8 cellular contexts compared by ENCODE assay signal in genomic region chr11:554824-555499, GRCh38. TPM values are rescaled to one million over a fixed set of nuclear protein-coding genes. Genes with fewer than 3 reads are reported as not detected.
A peak's percentile ranks its signal among the peaks of the same experiment; 100 is the strongest.
DNase-seq lines count a peak whose midpoint lies in the region; ATAC-seq, FAIRE-seq and TF ChIP-seq lines count a peak whose summit lies in the region.

No MANE protein-coding gene starts in this region.

- H3K4me1 Mint-ChIP-seq in CD4-positive, alpha-beta memory T cell = peaks cover 3 to 12% (median 4%) of the 10 kb centered on the region in 4 donors
- H3K4me1 Mint-ChIP-seq in WTC11 = peaks cover 11% of the 10 kb centered on the region

- DNase-seq in CD4-positive, alpha-beta memory T cell = peak; percentile 72 to 77 (median 74)
- DNase-seq in H54 (ENCODE audit: insufficient read length, low spot score) = peak; percentile 92
- peak; percentile 92 to 93 for DNase-seq in NCI-H2081 (lab: John Stamatoyannopoulos, UW)
- peak; percentile 85 for DNase-seq in WTC11 (ENCODE audit: low spot score)
- peak; percentile 44 for DNase-seq in bronchial epithelial cell (ENCODE audit: low read depth)
- no peak for DNase-seq in left lobe of liver (ENCODE audit: low spot score)
- peak in 2 of 3 donors; percentile 45 to 73 for DNase-seq in stimulated activated CD4-positive, alpha-beta T cell treated with anti-CD3 and anti-CD28 coated beads, TNF-alpha, amount 100 ng/mL, for 48 hours (ENCODE audit: low read depth in 3 of 3)
- no peak for DNase-seq in lower leg skin (ENCODE audit: low spot score in 2 of 2)

- peak overlapping the region in 1 of 2 donors; percentile 43 for H3K4me3 ChIP-seq in CD4-positive, alpha-beta memory T cell (ENCODE audit: low read length in 2 of 2)
- H3K4me3 ChIP-seq in bronchial epithelial cell (ENCODE audit: low read depth, low read length) (peak overlapping the region; percentile 32), lower leg skin (ENCODE audit: low read depth, poor library complexity, severe bottlenecking) (no peak overlapping the region)

- POLR2A ChIA-PET in CD4-positive, alpha-beta memory T cell (lab: Charles Lee; ENCODE audit: partially characterized antibody) = interaction anchor here (0.6 to 5.8 kb wide), 20 partner anchors 10 to 264 kb away, joined by 3 to 62 read pairs (median 4); partner anchors contain the start of genes DEAF1, HRAS, IRF7 and LRRC56
- POLR2A ChIA-PET in WTC11 (lab: Charles Lee) = interaction anchor here (0.6 to 1.9 kb wide), 2 partner anchors 19 to 21 kb away, joined by 3 to 5 read pairs; partner anchors contain the start of gene HRAS

- no peaks in the 10 kb centered on the region for H3K9me3 ChIP-seq in CD4-positive, alpha-beta memory T cell (ENCODE audit: control insufficient read depth in 1 of 2, low read length in 2 of 2)

- no peak for TF ChIP-seq POLR2A in H54 (IDR thresholded peaks at IDR 0.05; ENCODE audit: low read depth, low read length)
- no peak for TF ChIP-seq POLR2A in lower leg skin (IDR thresholded peaks at IDR 0.05)

- no peaks in the 10 kb centered on the region for H3K27me3 ChIP-seq in CD4-positive, alpha-beta memory T cell (ENCODE audit: insufficient read depth, low read length)
- peaks cover 2% of the 10 kb centered on the region for H3K27me3 ChIP-seq in bronchial epithelial cell (ENCODE audit: control insufficient read depth, insufficient read depth, low read length)

- H3K36me3 Mint-ChIP-seq in CD4-positive, alpha-beta memory T cell = no peaks in the 10 kb centered on the region
- no peaks in the 10 kb centered on the region for H3K36me3 Mint-ChIP-seq in WTC11

- CTCF ChIA-PET in CD4-positive, alpha-beta memory T cell (lab: Charles Lee; ENCODE audit: partially characterized antibody) = interaction anchor here (0.7 to 3.4 kb wide), 27 partner anchors 9 to 211 kb away, joined by 3 to 41 read pairs (median 4); partner anchors contain the start of genes DEAF1, EPS8L2, PHRF1 and TALDO1
- CTCF ChIA-PET in WTC11 (lab: Charles Lee) = interaction anchor here (0.6 to 3.4 kb wide), 36 partner anchors 9 to 391 kb away, joined by 3 to 32 read pairs (median 4); partner anchors contain the start of genes DEAF1, LRRC56, PHRF1 and PIDD1

- intact Hi-C loops in CD4-positive, alpha-beta memory T cell (cut with micrococcal nuclease) = loop anchor here (1.0 to 5.0 kb wide), 5 partner anchors 18 to 242 kb away; partner anchors contain the start of genes LRRC56 and SLC25A22
- intact Hi-C loops in lower leg skin (cut with DNase I; ENCODE audit: low total_unique reads) = loop anchor here (2.0 kb wide), 1 partner anchor 170 kb away; no protein-coding TSS in a partner anchor

- H3K36me3 ChIP-seq in CD4-positive, alpha-beta memory T cell (ENCODE audit: insufficient read depth, low read length) = no peaks in the 10 kb centered on the region
- no peaks in the 10 kb centered on the region for H3K36me3 ChIP-seq in bronchial epithelial cell (ENCODE audit: control insufficient read depth, insufficient read depth, low read length)

- peak overlapping the region; percentile 21 for H3K27ac ChIP-seq in CD4-positive, alpha-beta memory T cell (ENCODE audit: low read depth, low read length)

- peak overlapping the region in 6 of 8 donors; percentile 13 to 68 (median 58) for H3K4me3 Mint-ChIP-seq in CD4-positive, alpha-beta memory T cell
- peak overlapping the region; percentile 57 for H3K4me3 Mint-ChIP-seq in WTC11

- WGBS in lower leg skin, 2 donors = 0% methylated on average over 9 to 29 of the region's 65 CpGs

- peaks cover 17% of the 10 kb centered on the region for H3K4me1 ChIP-seq in CD4-positive, alpha-beta memory T cell (ENCODE audit: insufficient read depth, low read length)

- FAIRE-seq in H54 (lab: Jason Lieb, UNC) (no peak), bronchial epithelial cell (lab: Jason Lieb, UNC) (no peak)

- peak; percentile 52 for ATAC-seq in WTC11
- ATAC-seq in left lobe of liver = peak; percentile 75

- H3K9me3 Mint-ChIP-seq in CD4-positive, alpha-beta memory T cell = no peaks in the 10 kb centered on the region
- H3K9me3 Mint-ChIP-seq in WTC11 = no peaks in the 10 kb centered on the region

- H3K27ac Mint-ChIP-seq in CD4-positive, alpha-beta memory T cell = peak overlapping the region in 1 of 7 donors; percentile 46
- H3K27ac Mint-ChIP-seq in WTC11 = no peak overlapping the region

- H3K27me3 Mint-ChIP-seq in CD4-positive, alpha-beta memory T cell = no peaks in the 10 kb centered on the region
- H3K27me3 Mint-ChIP-seq in WTC11 (ENCODE audit: low read depth) = peaks cover 26% of the 10 kb centered on the region

- TF ChIP-seq CTCF in WTC11 (IDR thresholded peaks at IDR 0.05) = peak; percentile 63
- TF ChIP-seq CTCF in bronchial epithelial cell (IDR thresholded peaks at IDR 0.05; ENCODE audit: insufficient read depth, low read length, severe bottlenecking) = peak; percentile 67
- no peak for TF ChIP-seq CTCF in lower leg skin (IDR thresholded peaks at IDR 0.05)

TF ChIP-seq in WTC11, 78 proteins besides CTCF, POLR2A, EP300 and RAD21:
- TF ChIP-seq ZNF423 (CRISPR knock-in tag; IDR thresholded peaks at IDR 0.05) (peak; percentile 19; the same call in 1 of the 2 replicates), MYBL2 (CRISPR knock-in tag; IDR thresholded peaks at IDR 0.05) (no peak), SP1 (CRISPR knock-in tag; conservative IDR thresholded peaks at IDR 0.05) (peak; percentile 70), ZNF671 (CRISPR knock-in tag; IDR thresholded peaks at IDR 0.05) (no peak), ZNF416 (CRISPR knock-in tag; IDR thresholded peaks at IDR 0.05) (0 out of 2 replicates have a peak, but pooled peaks have one; percentile 54), ZNF263 (CRISPR knock-in tag; IDR thresholded peaks at IDR 0.05; ENCODE audit: low read depth) (peak; percentile 60; the same call in 1 of the 2 replicates)
- TF ChIP-seq, protein P1, sequence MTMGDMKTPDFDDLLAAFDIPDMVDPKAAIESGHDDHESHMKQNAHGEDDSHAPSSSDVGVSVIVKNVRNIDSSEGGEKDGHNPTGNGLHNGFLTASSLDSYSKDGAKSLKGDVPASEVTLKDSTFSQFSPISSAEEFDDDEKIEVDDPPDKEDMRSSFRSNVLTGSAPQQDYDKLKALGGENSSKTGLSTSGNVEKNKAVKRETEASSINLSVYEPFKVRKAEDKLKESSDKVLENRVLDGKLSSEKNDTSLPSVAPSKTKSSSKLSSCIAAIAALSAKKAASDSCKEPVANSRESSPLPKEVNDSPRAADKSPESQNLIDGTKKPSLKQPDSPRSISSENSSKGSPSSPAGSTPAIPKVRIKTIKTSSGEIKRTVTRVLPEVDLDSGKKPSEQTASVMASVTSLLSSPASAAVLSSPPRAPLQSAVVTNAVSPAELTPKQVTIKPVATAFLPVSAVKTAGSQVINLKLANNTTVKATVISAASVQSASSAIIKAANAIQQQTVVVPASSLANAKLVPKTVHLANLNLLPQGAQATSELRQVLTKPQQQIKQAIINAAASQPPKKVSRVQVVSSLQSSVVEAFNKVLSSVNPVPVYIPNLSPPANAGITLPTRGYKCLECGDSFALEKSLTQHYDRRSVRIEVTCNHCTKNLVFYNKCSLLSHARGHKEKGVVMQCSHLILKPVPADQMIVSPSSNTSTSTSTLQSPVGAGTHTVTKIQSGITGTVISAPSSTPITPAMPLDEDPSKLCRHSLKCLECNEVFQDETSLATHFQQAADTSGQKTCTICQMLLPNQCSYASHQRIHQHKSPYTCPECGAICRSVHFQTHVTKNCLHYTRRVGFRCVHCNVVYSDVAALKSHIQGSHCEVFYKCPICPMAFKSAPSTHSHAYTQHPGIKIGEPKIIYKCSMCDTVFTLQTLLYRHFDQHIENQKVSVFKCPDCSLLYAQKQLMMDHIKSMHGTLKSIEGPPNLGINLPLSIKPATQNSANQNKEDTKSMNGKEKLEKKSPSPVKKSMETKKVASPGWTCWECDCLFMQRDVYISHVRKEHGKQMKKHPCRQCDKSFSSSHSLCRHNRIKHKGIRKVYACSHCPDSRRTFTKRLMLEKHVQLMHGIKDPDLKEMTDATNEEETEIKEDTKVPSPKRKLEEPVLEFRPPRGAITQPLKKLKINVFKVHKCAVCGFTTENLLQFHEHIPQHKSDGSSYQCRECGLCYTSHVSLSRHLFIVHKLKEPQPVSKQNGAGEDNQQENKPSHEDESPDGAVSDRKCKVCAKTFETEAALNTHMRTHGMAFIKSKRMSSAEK (CRISPR knock-in tag; IDR thresholded peaks at IDR 0.05; ENCODE audit: borderline replicate concordance) = no peak
- TF ChIP-seq, protein P2, sequence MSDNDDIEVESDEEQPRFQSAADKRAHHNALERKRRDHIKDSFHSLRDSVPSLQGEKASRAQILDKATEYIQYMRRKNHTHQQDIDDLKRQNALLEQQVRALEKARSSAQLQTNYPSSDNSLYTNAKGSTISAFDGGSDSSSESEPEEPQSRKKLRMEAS (CRISPR knock-in tag; IDR thresholded peaks at IDR 0.05) = peak; percentile 34; the same call in 1 of the 2 replicates

RNA-seq across cellular contexts. Expression of gene LMNTD2, which starts 5.6 kb away (rescaled TPM):
- total RNA-seq in CD4-positive, alpha-beta memory T cell = 1 to 10 TPM; 7.0 to 8.1 TPM
- 1 to 10 TPM in 1 of 2 donors, under 1 TPM in 1; 0.94 to 1.3 TPM for polyA plus RNA-seq in CD4-positive, alpha-beta memory T cell
- 4.0 to 6.0 TPM (median 5.9 TPM) in 3 replicates for total RNA-seq in WTC11 (2021)
- 0.90 and 1.1 TPM in 2 replicates for total RNA-seq in bronchial epithelial cell
- 13.4 TPM for total RNA-seq in left lobe of liver
- 10 to 100 TPM in 2 of 4 donors, 1 to 10 TPM in 2; 7.6 to 20.4 (median 11.2) TPM for total RNA-seq in lower leg skin

RNA-seq across cellular contexts. Expression of gene RASSF7, which starts 5.8 kb away (rescaled TPM):
- total RNA-seq in CD4-positive, alpha-beta memory T cell = 10 to 100 TPM; 52.7 to 55.2 TPM
- 10 to 100 TPM; 38.4 to 43.7 TPM for polyA plus RNA-seq in CD4-positive, alpha-beta memory T cell
- total RNA-seq in WTC11 (2021) (30.6 to 39.7 TPM (median 32.5 TPM) in 3 replicates), bronchial epithelial cell (44.4 and 45.5 TPM in 2 replicates), left lobe of liver (36.6 TPM), lower leg skin (100 to 1,000 TPM in 3 of 4 donors, 10 to 100 TPM in 1; 99.7 to 174 (median 139) TPM)

RNA-seq across cellular contexts. Expression of gene LRRC56, which starts 17.6 kb away (rescaled TPM):
- total RNA-seq in CD4-positive, alpha-beta memory T cell = 1 to 10 TPM; 4.4 to 4.6 TPM
- polyA plus RNA-seq in CD4-positive, alpha-beta memory T cell = 1 to 10 TPM in 1 of 2 donors, under 1 TPM in 1; 0.24 to 1.5 TPM
- total RNA-seq in WTC11 (2021) = 2.3 to 3.4 TPM (median 2.5 TPM) in 3 replicates
- total RNA-seq in bronchial epithelial cell = 0.26 and 0.38 TPM in 2 replicates
- 0.93 TPM for total RNA-seq in left lobe of liver
- total RNA-seq in lower leg skin = 1 to 10 TPM; 1.5 to 2.7 (median 1.8) TPM

RNA-seq across cellular contexts. Expression of gene HRAS, which starts 19.6 kb away (rescaled TPM):
- 10 to 100 TPM; 36.7 to 42.5 TPM for total RNA-seq in CD4-positive, alpha-beta memory T cell
- polyA plus RNA-seq in CD4-positive, alpha-beta memory T cell = 10 to 100 TPM; 12.9 to 28.5 TPM
- total RNA-seq in WTC11 (2021) (42.9 to 62.4 TPM (median 48.3 TPM) in 3 replicates), bronchial epithelial cell (150 and 199 TPM in 2 replicates), left lobe of liver (12.9 TPM), lower leg skin (100 to 1,000 TPM in 3 of 4 donors, 10 to 100 TPM in 1; 98.5 to 196 (median 117) TPM)

RNA-seq across cellular contexts. Expression of gene PHRF1, which starts 21.3 kb away (rescaled TPM):
- total RNA-seq in CD4-positive, alpha-beta memory T cell = 10 to 100 TPM; 49.2 to 54.5 TPM
- 10 to 100 TPM in 1 of 2 donors, under 1 TPM in 1; 0.93 to 17.0 TPM for polyA plus RNA-seq in CD4-positive, alpha-beta memory T cell
- total RNA-seq in WTC11 (2021) (39.4 to 46.9 TPM (median 40.1 TPM) in 3 replicates), bronchial epithelial cell (21.1 and 26.1 TPM in 2 replicates), left lobe of liver (25.4 TPM), lower leg skin (10 to 100 TPM; 30.0 to 55.2 (median 31.5) TPM)

Comparison
In these comparisons a context has a peak if more than half of its experiments do, and no peak if none do; other contexts are left out.
1. DNase-seq: peak in CD4-positive, alpha-beta memory T cell (5 of 5), H54 (single experiment), NCI-H2081 (2 of 2), WTC11 (single experiment), bronchial epithelial cell (single experiment) and stimulated activated CD4-positive, alpha-beta T cell treated with anti-CD3 and anti-CD28 coated beads, TNF-alpha, amount 100 ng/mL, for 48 hours (2 of 3); none in left lobe of liver (single experiment) and lower leg skin (0 of 2).
2. CTCF ChIP-seq: peak in WTC11 (single experiment) and bronchial epithelial cell (single experiment); none in lower leg skin (0 of 3).